12 cellular contexts compared by ENCODE assay signal in the genomic region with DNA sequence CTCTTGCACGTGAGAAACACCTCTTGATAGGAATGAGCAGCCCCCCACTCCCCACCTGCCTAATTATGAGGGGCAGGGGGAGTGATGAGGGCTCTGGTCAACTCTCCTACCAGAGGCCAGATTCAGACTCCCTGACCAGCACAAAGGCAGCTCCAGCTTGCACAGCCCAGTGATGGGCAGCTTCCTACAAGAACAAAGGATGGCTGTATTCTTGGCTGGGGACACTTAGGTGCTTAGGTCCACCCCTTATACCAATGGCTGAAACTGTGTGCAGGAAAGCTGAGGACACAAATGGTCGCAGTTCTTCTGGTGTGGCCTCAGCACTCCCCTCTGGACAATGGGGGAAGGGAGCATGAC.
DNase-seq lines count a peak whose midpoint lies in the region; ATAC-seq and TF ChIP-seq lines count a peak whose summit lies in the region.
"Had no signal": no experiment of that assay in that cellular context is flagged by ENCODE, and none has a peak within 500 bp of the region (broad histone marks: within the 10 kb centered on the region; RNA-seq: fewer than 3 reads in every experiment).

No MANE protein-coding gene starts in this region.

- WGBS in GM23248 (ENCODE audit: low coverage in 1 of 2, low lambda C conversion rate in 2 of 2, missing lambda C conversion rate in 2 of 2), 2 experiments: 50 to 54% methylated on average over 2 of the region's 2 CpGs

- H3K9me2 ChIP-seq in GM23248 (ENCODE audit: insufficient read depth): no peaks in the 10 kb centered on the region

- no peak for TF ChIP-seq POLR2A in gastrocnemius medialis (IDR thresholded peaks at IDR 0.05)

- in situ Hi-C loops in GM23248 (cut with MboI) (no loop called here), gastrocnemius medialis (cut with MboI; ENCODE audit: low sequenced_read_pairs in 4 of 4) (loop anchor here in 3 of 4 donors (25.0 kb wide), 1 partner anchor 104 kb away; no protein-coding TSS in a partner anchor)

- intact Hi-C loops in activated T-helper 2 cell treated with anti-CD3 and anti-CD28 coated beads, Interferon-gamma antibody, Interleukin-2, Interleukin-4, amounts not matched to agents 10 μg/mL and 5 μg/mL and 100 μg/mL, durations not matched to agents 14 hours and 24 hours and 36 hours (cut with micrococcal nuclease): no loop called here
- intact Hi-C loops in gastrocnemius medialis (cut with DNase I; ENCODE audit: low total_unique reads): no loop called here

- H3K4me2 ChIP-seq in GM23248 (ENCODE audit: unreplicated experiment): no peak overlapping the region

- no peak overlapping the region for H3K9ac ChIP-seq in GM23248
- H3K9ac ChIP-seq: BLaER1 had no signal

- H3K9me3 ChIP-seq in GM23248 (ENCODE audit: low read depth) (no peaks in the 10 kb centered on the region), gastrocnemius medialis (no peaks in the 10 kb centered on the region)

- H3K4me1 Mint-ChIP-seq in activated T-helper 2 cell treated with anti-CD3 and anti-CD28 coated beads, Interferon-gamma antibody, Interleukin-2, Interleukin-4, amounts not matched to agents 10 μg/mL and 5 μg/mL and 100 μg/mL, durations not matched to agents 14 hours and 24 hours and 36 hours (ENCODE audit: low read depth): peaks cover 9% of the 10 kb centered on the region
- peaks cover 52 to 64% of the 10 kb centered on the region in 2 donors for H3K4me1 Mint-ChIP-seq in immature natural killer cell

- ATAC-seq in gastrocnemius medialis: no peak
- no peak for ATAC-seq in HG03342 (IDR thresholded peaks at IDR 0.05; ENCODE audit: unreplicated experiment)

- peak overlapping the region; percentile 13 for H3K4me3 Mint-ChIP-seq in activated T-helper 2 cell treated with anti-CD3 and anti-CD28 coated beads, Interferon-gamma antibody, Interleukin-2, Interleukin-4, amounts not matched to agents 10 μg/mL and 5 μg/mL and 100 μg/mL, durations not matched to agents 14 hours and 24 hours and 36 hours (ENCODE audit: low read depth)
- H3K4me3 Mint-ChIP-seq in immature natural killer cell: peak overlapping the region in 4 of 5 donors; percentile 29 to 55 (median 42)
- H3K4me3 Mint-ChIP-seq: activated CD4-positive, alpha-beta T cell treated with anti-CD3 and anti-CD28 coated beads, Interleukin-2, amount 10 ng/mL, durations not matched to agents 7 days and 5 days; activated naive CD4-positive, alpha-beta T cell treated with anti-CD3 and anti-CD28 coated beads, Interleukin-2, amount 10 ng/mL, durations not matched to agents 7 days and 5 days had no signal

- peaks cover 13% of the 10 kb centered on the region for H3K4me1 ChIP-seq in GM23248 (ENCODE audit: insufficient read depth)
- peaks cover 28 to 36% of the 10 kb centered on the region in 2 donors for H3K4me1 ChIP-seq in gastrocnemius medialis

- H3F3A ChIP-seq in GM23248 (ENCODE audit: insufficient read depth): peaks cover 9% of the 10 kb centered on the region; the same call in 1 of the 2 replicates

- DNase-seq in GM23248 (peak; percentile 12), immature natural killer cell (no peak), gastrocnemius medialis (no peak), NCI-H1436 (lab: John Stamatoyannopoulos, UW) (no peak), iPS-NIHi11 (ENCODE audit: low spot score) (no peak)
- DNase-seq in activated T-helper 2 cell treated with anti-CD3 and anti-CD28 coated beads, Interferon-gamma antibody, Interleukin-2, Interleukin-4, amounts not matched to agents 10 μg/mL and 5 μg/mL and 100 μg/mL, durations not matched to agents 14 hours and 24 hours and 36 hours (ENCODE audit: low spot score): no peak
- DNase-seq: activated CD4-positive, alpha-beta T cell treated with anti-CD3 and anti-CD28 coated beads, Interleukin-2, amount 10 ng/mL, durations not matched to agents 7 days and 5 days; activated naive CD4-positive, alpha-beta T cell treated with anti-CD3 and anti-CD28 coated beads, Interleukin-2, amount 10 ng/mL, durations not matched to agents 7 days and 5 days; DMS53; H7 had no signal

- H3K27me3 ChIP-seq in GM23248 (replicated peaks; ENCODE audit: insufficient read depth): no peaks in the 10 kb centered on the region
- no peaks in the 10 kb centered on the region for H3K27me3 ChIP-seq in gastrocnemius medialis

- no peak overlapping the region for H3K27ac Mint-ChIP-seq in activated T-helper 2 cell treated with anti-CD3 and anti-CD28 coated beads, Interferon-gamma antibody, Interleukin-2, Interleukin-4, amounts not matched to agents 10 μg/mL and 5 μg/mL and 100 μg/mL, durations not matched to agents 14 hours and 24 hours and 36 hours
- H3K27ac Mint-ChIP-seq in immature natural killer cell: peak overlapping the region in 3 of 6 donors; percentile 17 to 83 (median 55)
- H3K27ac Mint-ChIP-seq: activated CD4-positive, alpha-beta T cell treated with anti-CD3 and anti-CD28 coated beads, Interleukin-2, amount 10 ng/mL, durations not matched to agents 7 days and 5 days had no signal

- H3K36me3 Mint-ChIP-seq in activated T-helper 2 cell treated with anti-CD3 and anti-CD28 coated beads, Interferon-gamma antibody, Interleukin-2, Interleukin-4, amounts not matched to agents 10 μg/mL and 5 μg/mL and 100 μg/mL, durations not matched to agents 14 hours and 24 hours and 36 hours (ENCODE audit: low read depth): peaks cover 13% of the 10 kb centered on the region
- peaks cover 0 to 3% (median 0%) of the 10 kb centered on the region in 3 donors for H3K36me3 Mint-ChIP-seq in immature natural killer cell

- H3K27ac ChIP-seq in GM23248 (peak overlapping the region; percentile 59; the same call in 1 of the 2 replicates), gastrocnemius medialis (peak overlapping the region in 3 of 4 donors; percentile 85 to 92 (median 86))
- H3K27ac ChIP-seq: BLaER1 had no signal

- H3K9me3 Mint-ChIP-seq in activated T-helper 2 cell treated with anti-CD3 and anti-CD28 coated beads, Interferon-gamma antibody, Interleukin-2, Interleukin-4, amounts not matched to agents 10 μg/mL and 5 μg/mL and 100 μg/mL, durations not matched to agents 14 hours and 24 hours and 36 hours: no peaks in the 10 kb centered on the region
- no peaks in the 10 kb centered on the region for H3K9me3 Mint-ChIP-seq in immature natural killer cell
- H3K9me3 Mint-ChIP-seq: activated CD4-positive, alpha-beta T cell treated with anti-CD3 and anti-CD28 coated beads, Interleukin-2, amount 10 ng/mL, durations not matched to agents 7 days and 5 days; activated naive CD4-positive, alpha-beta T cell treated with anti-CD3 and anti-CD28 coated beads, Interleukin-2, amount 10 ng/mL, durations not matched to agents 7 days and 5 days had no signal

- no peak for TF ChIP-seq CTCF in gastrocnemius medialis (IDR thresholded peaks at IDR 0.05 in 4 of 5, conservative IDR thresholded peaks at IDR 0.05 in 1 of 5)

- H3K79me2 ChIP-seq in GM23248 (ENCODE audit: insufficient read depth): no peaks in the 10 kb centered on the region

- no peak overlapping the region for H2AFZ ChIP-seq in GM23248

- H3K4me3 ChIP-seq in GM23248: no peak overlapping the region
- H3K4me3 ChIP-seq in gastrocnemius medialis: no peak overlapping the region
- H3K4me3 ChIP-seq: BLaER1 had no signal

- no peaks in the 10 kb centered on the region for H3K27me3 Mint-ChIP-seq in activated T-helper 2 cell treated with anti-CD3 and anti-CD28 coated beads, Interferon-gamma antibody, Interleukin-2, Interleukin-4, amounts not matched to agents 10 μg/mL and 5 μg/mL and 100 μg/mL, durations not matched to agents 14 hours and 24 hours and 36 hours (ENCODE audit: low read depth)
- H3K27me3 Mint-ChIP-seq in immature natural killer cell (ENCODE audit: low read depth in 3 of 3): peaks cover 0 to 5% (median 4%) of the 10 kb centered on the region in 3 donors
- H3K27me3 Mint-ChIP-seq: activated CD4-positive, alpha-beta T cell treated with anti-CD3 and anti-CD28 coated beads, Interleukin-2, amount 10 ng/mL, durations not matched to agents 7 days and 5 days had no signal

- H3K36me3 ChIP-seq in GM23248 (ENCODE audit: low read depth) (no peaks in the 10 kb centered on the region), gastrocnemius medialis (no peaks in the 10 kb centered on the region)

- no peaks in the 10 kb centered on the region for H4K20me1 ChIP-seq in GM23248 (ENCODE audit: insufficient read depth)
